In the genomic region with DNA sequence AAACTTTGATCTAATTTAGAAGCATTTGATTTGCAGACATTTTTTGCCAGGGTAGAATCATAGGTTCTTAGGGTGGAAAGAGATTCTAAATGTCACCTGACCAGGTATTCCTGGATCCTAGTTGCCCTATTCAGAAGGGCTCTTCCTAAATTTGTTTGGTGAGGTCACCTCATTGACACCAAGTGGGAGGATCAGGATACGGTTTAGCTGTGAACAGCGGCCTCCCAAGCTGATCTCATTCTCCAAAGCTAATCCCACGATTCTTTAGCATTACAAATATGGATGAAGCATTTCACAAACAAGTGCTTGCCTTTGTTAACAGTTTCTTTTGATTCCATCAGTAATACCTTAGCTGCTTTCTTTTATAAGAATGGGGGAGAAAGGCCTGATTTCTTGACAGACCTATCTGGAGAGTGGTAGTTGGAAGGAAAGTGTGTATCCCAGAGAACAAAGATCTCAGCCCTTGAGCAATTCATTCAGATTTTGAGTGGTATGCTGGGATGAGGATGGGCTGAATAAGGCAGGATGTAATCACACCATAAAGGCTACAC, we compare ENCODE assay signal across 1 cellular context.
TF ChIP-seq lines count a peak whose summit lies in the region.

No MANE protein-coding gene starts in this region.

TF ChIP-seq in GM23338, 12 proteins besides CTCF, POLR2A, EP300 and RAD21 (continued from another document):
- TF ChIP-seq, protein P1, sequence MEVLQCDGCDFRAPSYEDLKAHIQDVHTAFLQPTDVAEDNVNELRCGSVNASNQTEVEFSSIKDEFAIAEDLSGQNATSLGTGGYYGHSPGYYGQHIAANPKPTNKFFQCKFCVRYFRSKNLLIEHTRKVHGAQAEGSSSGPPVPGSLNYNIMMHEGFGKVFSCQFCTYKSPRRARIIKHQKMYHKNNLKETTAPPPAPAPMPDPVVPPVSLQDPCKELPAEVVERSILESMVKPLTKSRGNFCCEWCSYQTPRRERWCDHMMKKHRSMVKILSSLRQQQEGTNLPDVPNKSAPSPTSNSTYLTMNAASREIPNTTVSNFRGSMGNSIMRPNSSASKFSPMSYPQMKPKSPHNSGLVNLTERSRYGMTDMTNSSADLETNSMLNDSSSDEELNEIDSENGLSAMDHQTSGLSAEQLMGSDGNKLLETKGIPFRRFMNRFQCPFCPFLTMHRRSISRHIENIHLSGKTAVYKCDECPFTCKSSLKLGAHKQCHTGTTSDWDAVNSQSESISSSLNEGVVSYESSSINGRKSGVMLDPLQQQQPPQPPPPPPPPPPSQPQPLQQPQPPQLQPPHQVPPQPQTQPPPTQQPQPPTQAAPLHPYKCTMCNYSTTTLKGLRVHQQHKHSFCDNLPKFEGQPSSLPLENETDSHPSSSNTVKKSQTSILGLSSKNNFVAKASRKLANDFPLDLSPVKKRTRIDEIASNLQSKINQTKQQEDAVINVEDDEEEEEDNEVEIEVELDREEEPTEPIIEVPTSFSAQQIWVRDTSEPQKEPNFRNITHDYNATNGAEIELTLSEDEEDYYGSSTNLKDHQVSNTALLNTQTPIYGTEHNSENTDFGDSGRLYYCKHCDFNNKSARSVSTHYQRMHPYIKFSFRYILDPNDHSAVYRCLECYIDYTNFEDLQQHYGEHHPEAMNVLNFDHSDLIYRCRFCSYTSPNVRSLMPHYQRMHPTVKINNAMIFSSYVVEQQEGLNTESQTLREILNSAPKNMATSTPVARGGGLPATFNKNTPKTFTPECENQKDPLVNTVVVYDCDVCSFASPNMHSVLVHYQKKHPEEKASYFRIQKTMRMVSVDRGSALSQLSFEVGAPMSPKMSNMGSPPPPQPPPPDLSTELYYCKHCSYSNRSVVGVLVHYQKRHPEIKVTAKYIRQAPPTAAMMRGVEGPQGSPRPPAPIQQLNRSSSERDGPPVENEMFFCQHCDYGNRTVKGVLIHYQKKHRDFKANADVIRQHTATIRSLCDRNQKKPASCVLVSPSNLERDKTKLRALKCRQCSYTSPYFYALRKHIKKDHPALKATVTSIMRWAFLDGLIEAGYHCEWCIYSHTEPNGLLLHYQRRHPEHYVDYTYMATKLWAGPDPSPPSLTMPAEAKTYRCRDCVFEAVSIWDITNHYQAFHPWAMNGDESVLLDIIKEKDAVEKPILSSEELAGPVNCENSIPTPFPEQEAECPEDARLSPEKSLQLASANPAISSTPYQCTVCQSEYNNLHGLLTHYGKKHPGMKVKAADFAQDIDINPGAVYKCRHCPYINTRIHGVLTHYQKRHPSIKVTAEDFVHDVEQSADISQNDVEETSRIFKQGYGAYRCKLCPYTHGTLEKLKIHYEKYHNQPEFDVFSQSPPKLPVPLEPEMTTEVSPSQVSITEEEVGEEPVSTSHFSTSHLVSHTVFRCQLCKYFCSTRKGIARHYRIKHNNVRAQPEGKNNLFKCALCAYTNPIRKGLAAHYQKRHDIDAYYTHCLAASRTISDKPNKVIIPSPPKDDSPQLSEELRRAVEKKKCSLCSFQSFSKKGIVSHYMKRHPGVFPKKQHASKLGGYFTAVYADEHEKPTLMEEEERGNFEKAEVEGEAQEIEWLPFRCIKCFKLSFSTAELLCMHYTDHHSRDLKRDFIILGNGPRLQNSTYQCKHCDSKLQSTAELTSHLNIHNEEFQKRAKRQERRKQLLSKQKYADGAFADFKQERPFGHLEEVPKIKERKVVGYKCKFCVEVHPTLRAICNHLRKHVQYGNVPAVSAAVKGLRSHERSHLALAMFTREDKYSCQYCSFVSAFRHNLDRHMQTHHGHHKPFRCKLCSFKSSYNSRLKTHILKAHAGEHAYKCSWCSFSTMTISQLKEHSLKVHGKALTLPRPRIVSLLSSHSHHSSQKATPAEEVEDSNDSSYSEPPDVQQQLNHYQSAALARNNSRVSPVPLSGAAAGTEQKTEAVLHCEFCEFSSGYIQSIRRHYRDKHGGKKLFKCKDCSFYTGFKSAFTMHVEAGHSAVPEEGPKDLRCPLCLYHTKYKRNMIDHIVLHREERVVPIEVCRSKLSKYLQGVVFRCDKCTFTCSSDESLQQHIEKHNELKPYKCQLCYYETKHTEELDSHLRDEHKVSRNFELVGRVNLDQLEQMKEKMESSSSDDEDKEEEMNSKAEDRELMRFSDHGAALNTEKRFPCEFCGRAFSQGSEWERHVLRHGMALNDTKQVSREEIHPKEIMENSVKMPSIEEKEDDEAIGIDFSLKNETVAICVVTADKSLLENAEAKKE (CRISPR knock-in tag; IDR thresholded peaks at IDR 0.05), result no peak
- TF ChIP-seq EZH2 (IDR thresholded peaks at IDR 0.05; ENCODE audit: low read depth, unreplicated experiment) (no peak), CREB1 (CRISPR knock-in tag; IDR thresholded peaks at IDR 0.05; ENCODE audit: low read depth) (no peak), POLR2AphosphoS5 (IDR thresholded peaks at IDR 0.05; ENCODE audit: low read depth) (no peak), ZNF331 (CRISPR knock-in tag; IDR thresholded peaks at IDR 0.05; ENCODE audit: low read depth) (no peak), NANOG (IDR thresholded peaks at IDR 0.05; ENCODE audit: borderline replicate concordance) (no peak), EZH2phosphoT487 (IDR thresholded peaks at IDR 0.05; ENCODE audit: unreplicated experiment) (no peak), STAT1 (IDR thresholded peaks at IDR 0.05; ENCODE audit: unreplicated experiment) (no peak), ZNF114 (CRISPR knock-in tag; IDR thresholded peaks at IDR 0.05) (no peak)
- TF ChIP-seq, protein P2, sequence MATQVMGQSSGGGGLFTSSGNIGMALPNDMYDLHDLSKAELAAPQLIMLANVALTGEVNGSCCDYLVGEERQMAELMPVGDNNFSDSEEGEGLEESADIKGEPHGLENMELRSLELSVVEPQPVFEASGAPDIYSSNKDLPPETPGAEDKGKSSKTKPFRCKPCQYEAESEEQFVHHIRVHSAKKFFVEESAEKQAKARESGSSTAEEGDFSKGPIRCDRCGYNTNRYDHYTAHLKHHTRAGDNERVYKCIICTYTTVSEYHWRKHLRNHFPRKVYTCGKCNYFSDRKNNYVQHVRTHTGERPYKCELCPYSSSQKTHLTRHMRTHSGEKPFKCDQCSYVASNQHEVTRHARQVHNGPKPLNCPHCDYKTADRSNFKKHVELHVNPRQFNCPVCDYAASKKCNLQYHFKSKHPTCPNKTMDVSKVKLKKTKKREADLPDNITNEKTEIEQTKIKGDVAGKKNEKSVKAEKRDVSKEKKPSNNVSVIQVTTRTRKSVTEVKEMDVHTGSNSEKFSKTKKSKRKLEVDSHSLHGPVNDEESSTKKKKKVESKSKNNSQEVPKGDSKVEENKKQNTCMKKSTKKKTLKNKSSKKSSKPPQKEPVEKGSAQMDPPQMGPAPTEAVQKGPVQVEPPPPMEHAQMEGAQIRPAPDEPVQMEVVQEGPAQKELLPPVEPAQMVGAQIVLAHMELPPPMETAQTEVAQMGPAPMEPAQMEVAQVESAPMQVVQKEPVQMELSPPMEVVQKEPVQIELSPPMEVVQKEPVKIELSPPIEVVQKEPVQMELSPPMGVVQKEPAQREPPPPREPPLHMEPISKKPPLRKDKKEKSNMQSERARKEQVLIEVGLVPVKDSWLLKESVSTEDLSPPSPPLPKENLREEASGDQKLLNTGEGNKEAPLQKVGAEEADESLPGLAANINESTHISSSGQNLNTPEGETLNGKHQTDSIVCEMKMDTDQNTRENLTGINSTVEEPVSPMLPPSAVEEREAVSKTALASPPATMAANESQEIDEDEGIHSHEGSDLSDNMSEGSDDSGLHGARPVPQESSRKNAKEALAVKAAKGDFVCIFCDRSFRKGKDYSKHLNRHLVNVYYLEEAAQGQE (IDR thresholded peaks at IDR 0.05; ENCODE audit: unreplicated experiment), result no peak
- TF ChIP-seq, protein P3, sequence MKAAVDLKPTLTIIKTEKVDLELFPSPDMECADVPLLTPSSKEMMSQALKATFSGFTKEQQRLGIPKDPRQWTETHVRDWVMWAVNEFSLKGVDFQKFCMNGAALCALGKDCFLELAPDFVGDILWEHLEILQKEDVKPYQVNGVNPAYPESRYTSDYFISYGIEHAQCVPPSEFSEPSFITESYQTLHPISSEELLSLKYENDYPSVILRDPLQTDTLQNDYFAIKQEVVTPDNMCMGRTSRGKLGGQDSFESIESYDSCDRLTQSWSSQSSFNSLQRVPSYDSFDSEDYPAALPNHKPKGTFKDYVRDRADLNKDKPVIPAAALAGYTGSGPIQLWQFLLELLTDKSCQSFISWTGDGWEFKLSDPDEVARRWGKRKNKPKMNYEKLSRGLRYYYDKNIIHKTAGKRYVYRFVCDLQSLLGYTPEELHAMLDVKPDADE (IDR thresholded peaks at IDR 0.05), result no peak
